Comparison of ENCODE assay signal across 8 cellular contexts in genomic region chr17:77331161-77331864, GRCh38.
DNase-seq lines count a peak whose midpoint lies in the region; ATAC-seq and TF ChIP-seq lines count a peak whose summit lies in the region.

No MANE protein-coding gene starts in this region.

- H3K36me3 ChIP-seq in adipocyte (ENCODE audit: control insufficient read depth, insufficient read depth, low read length, severe bottlenecking): peaks cover 16% of the 10 kb centered on the region

- H3K9me3 ChIP-seq in adipocyte (ENCODE audit: control insufficient read depth, low read length): peaks cover 7% of the 10 kb centered on the region

- peaks cover 32% of the 10 kb centered on the region for H3K4me1 ChIP-seq in adipocyte (ENCODE audit: control insufficient read depth, insufficient read depth, low read length)

- H3K4me3 ChIP-seq in adipocyte (ENCODE audit: low read length): no peak overlapping the region

- intact Hi-C loops in left ventricle myocardium superior (cut with micrococcal nuclease): loop anchor here (2.0 kb wide), 1 partner anchor 163 kb away; no protein-coding TSS in a partner anchor

- DNase-seq in NCI-H1436 treated with DMSO at 0.1 percent for 48 hours (lab: John Stamatoyannopoulos, UW): peak; percentile 36
- peak; percentile 92 for DNase-seq in T follicular helper cell (ENCODE audit: low read depth)
- peak; percentile 95 for DNase-seq in adipocyte (ENCODE audit: low read depth)
- peak; percentile 96 for DNase-seq in left ventricle myocardium superior
- DNase-seq in retina: peak; percentile 95

- peak; percentile 67 for ATAC-seq in HG02763 (IDR thresholded peaks at IDR 0.05; ENCODE audit: unreplicated experiment)
- ATAC-seq in left ventricle myocardium superior: peak; percentile 86
- ATAC-seq in GM19395 (IDR thresholded peaks at IDR 0.05; ENCODE audit: unreplicated experiment): no peak

- TF ChIP-seq CTCF in GM12873 (IDR thresholded peaks at IDR 0.05; ENCODE audit: insufficient read depth, low read depth, low read length, missing control alignments): peak; percentile 95

- no peaks in the 10 kb centered on the region for H3K27me3 ChIP-seq in adipocyte (replicated peaks; ENCODE audit: control insufficient read depth, insufficient read depth, low read length)

- peak overlapping the region; percentile 60 for H3K9ac ChIP-seq in adipocyte (ENCODE audit: low read length)

Comparison
In these comparisons a context has a peak if more than half of its experiments do, and no peak if none do; other contexts are left out.
1. DNase-seq: peak in every context shown above with its lines; median percentile 96 in left ventricle myocardium superior; 95 in adipocyte; 95 in retina; 92 in T follicular helper cell; 36 in NCI-H1436 treated with DMSO at 0.1 percent for 48 hours.